ENCODE assay signal across 8 cellular contexts in the genomic region with DNA sequence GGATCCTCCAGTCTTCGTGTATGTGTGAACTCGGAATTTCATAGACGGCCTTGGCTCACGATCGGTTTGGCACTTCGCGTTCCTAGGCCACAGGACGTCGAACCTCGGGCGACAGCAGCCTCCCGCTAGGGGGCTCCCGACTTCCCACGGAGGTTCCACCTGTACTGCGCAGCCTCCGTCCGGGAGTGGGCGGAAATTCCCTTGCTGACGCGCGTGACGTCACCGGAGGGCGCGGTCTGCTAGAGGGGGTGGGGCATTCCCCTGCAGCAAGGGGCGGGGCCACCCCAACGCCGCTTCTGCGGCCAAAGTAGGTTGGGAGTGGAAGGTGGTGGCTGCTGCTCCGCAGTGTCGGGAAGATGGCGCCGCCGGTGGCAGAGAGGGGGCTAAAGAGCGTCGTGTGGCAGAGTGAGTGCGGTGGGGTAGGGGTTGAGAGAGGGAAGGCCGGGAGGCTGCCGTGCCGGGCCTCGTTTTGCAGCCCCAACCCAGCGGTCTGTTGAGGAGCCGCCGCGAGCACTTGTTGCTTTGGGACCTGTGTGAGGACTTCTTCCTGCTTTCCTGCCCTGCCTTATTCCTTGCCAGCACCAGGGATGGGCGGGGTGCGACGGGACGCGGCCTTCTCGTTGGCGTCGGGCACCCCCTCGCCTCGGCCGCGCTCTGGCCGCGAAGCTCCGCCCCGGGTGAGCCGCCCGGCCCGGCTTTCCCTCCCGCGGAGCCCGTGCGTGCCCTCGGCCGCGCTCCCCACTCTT. TPM values are rescaled to one million over a fixed set of nuclear protein-coding genes. Genes with fewer than 3 reads are reported as not detected.
DNase-seq lines count a peak whose midpoint lies in the region; ATAC-seq and TF ChIP-seq lines count a peak whose summit lies in the region.

Gene STXBP3 (plus strand): TSS at position 293 of the 746 bp plus-strand sequence. CDS start 64 bp downstream, at position 357.

- no peaks in the 10 kb centered on the region for H3K27me3 ChIP-seq in left lung

- H3K27ac ChIP-seq in left lung: peak within 1 kb of the TSS; percentile 97 to 98

- intact Hi-C loops in left lung (cut with DNase I): no loop called here

- peak within 1 kb of the TSS; percentile 75 to 77 for H3K4me3 ChIP-seq in left lung

- H3K4me1 ChIP-seq in left lung: peaks cover 10 to 19% of the 10 kb centered on the region in 2 donors

- no peaks in the 10 kb centered on the region for H3K9me3 ChIP-seq in left lung

- ATAC-seq in GM19324 (IDR thresholded peaks at IDR 0.05; ENCODE audit: low FRiP score, unreplicated experiment) (peak; percentile 97), HG03520 (IDR thresholded peaks at IDR 0.05; ENCODE audit: unreplicated experiment) (peak; percentile 85), left lung (peak; percentile 96)

- H3K36me3 ChIP-seq in left lung: no peaks in the 10 kb centered on the region

- DNase-seq in C1 segment of cervical spinal cord (lab: John Stamatoyannopoulos, UW) (peak; percentile 82 to 98 (median 97)), NCI-H69 (lab: John Stamatoyannopoulos, UW) (peak; percentile 96), dedifferentiated amniotic fluid mesenchymal stem cell (ENCODE audit: extremely low spot score) (peak; percentile 98), left lung (peak; percentile 99 to 100)
- DNase-seq in activated CD4-positive, alpha-beta T cell treated with anti-CD3 and anti-CD28 coated beads, Interleukin-2, amount 50 U/mL, for 1 hour: peak; percentile 100
- peak; percentile 100 for DNase-seq in stimulated activated CD4-positive, alpha-beta T cell treated with anti-CD3 and anti-CD28 coated beads, Interleukin-4, amount 100 ng/mL, for 1 hour

- peak; percentile 93 to 95 for TF ChIP-seq CTCF in left lung (IDR thresholded peaks at IDR 0.05)

RNA-seq across cellular contexts. Expression of gene STXBP3, which starts in this region (rescaled TPM):
- 10 to 100 TPM; 44.4 to 47.8 TPM for total RNA-seq in left lung

Comparison
In these comparisons a context has a peak if more than half of its experiments do, and no peak if none do; other contexts are left out.
1. Peak in every context shown above with its lines: DNase-seq, ATAC-seq, H3K4me3 ChIP-seq and H3K27ac ChIP-seq.